ENCODE assay signal across 8 cellular contexts in genomic region chr3:50235716-50236483, GRCh38. TPM values are rescaled to one million over a fixed set of nuclear protein-coding genes. Genes with fewer than 3 reads are reported as not detected.
DNase-seq lines count a peak whose midpoint lies in the region; ATAC-seq and TF ChIP-seq lines count a peak whose summit lies in the region.

TSS of gene GNAI2 (plus strand) at chr3:50236204. CDS start at chr3:50236336, 132 bp downstream.

- CTCF ChIA-PET in CD8-positive, alpha-beta memory T cell (lab: Charles Lee): interaction anchor here (0.5 to 15.9 kb wide), 11 partner anchors 8 to 249 kb away, joined by 3 to 241 read pairs (median 7); partner anchors contain the start of gene RASSF1

- no peaks in the 10 kb centered on the region for H3K27me3 Mint-ChIP-seq in CD8-positive, alpha-beta memory T cell

- peak; percentile 98 to 99 (median 99) for DNase-seq in CD8-positive, alpha-beta memory T cell
- DNase-seq in HS-5 (ENCODE audit: low read depth) (peak; percentile 89), lung (ENCODE audit: low spot score) (peak; percentile 99)
- DNase-seq in NK-92 treated with Interleukin-12 subunit alpha and Interleukin-12 subunit beta, amount 100 ng/mL, for 24 hours (lab: John Stamatoyannopoulos, UW): peak; percentile 97
- peak; percentile 98 for DNase-seq in activated CD8-positive, alpha-beta memory T cell treated with anti-CD3 and anti-CD28 coated beads for 24 hours
- DNase-seq in effector CD4-positive, alpha-beta T cell: peak; percentile 97
- DNase-seq in stimulated activated CD4-positive, alpha-beta T cell treated with anti-CD3 and anti-CD28 coated beads, TNF-alpha, amount 100 ng/mL, for 4 hours (ENCODE audit: low read depth in 3 of 3): peak; percentile 98

- peaks cover 0 to 35% (median 1%) of the 10 kb centered on the region in 3 donors for H3K36me3 Mint-ChIP-seq in CD8-positive, alpha-beta memory T cell

- ATAC-seq in GM19468 (IDR thresholded peaks at IDR 0.05; ENCODE audit: extremely low read depth, unreplicated experiment) (peak; percentile 81), lung (ENCODE audit: insufficient read depth, low FRiP score) (peak; percentile 95)

- peak within 1 kb of the TSS; percentile 71 for H3K27ac ChIP-seq in CD8-positive, alpha-beta memory T cell (ENCODE audit: low read depth, low read length)
- H3K27ac ChIP-seq in lung (ENCODE audit: low read depth in 1 of 2, low read length in 1 of 2): peak within 1 kb of the TSS; percentile 95 to 97

- H3K4me3 ChIP-seq in CD8-positive, alpha-beta memory T cell (ENCODE audit: low read length): peak within 1 kb of the TSS; percentile 99
- peak within 1 kb of the TSS; percentile 88 for H3K4me3 ChIP-seq in lung

- peaks cover 37% of the 10 kb centered on the region for H3K4me1 ChIP-seq in CD8-positive, alpha-beta memory T cell (ENCODE audit: insufficient read depth, low read length)
- peaks cover 4 to 13% of the 10 kb centered on the region in 2 donors for H3K4me1 ChIP-seq in lung (ENCODE audit: control insufficient read depth in 2 of 2, insufficient read depth in 2 of 2, low read length in 2 of 2)

- no peaks in the 10 kb centered on the region for H3K27me3 ChIP-seq in CD8-positive, alpha-beta memory T cell (ENCODE audit: insufficient read depth, low read length, poor library complexity, severe bottlenecking)
- H3K27me3 ChIP-seq in lung (ENCODE audit: control insufficient read depth, insufficient read depth): no peaks in the 10 kb centered on the region

- POLR2A ChIA-PET in CD8-positive, alpha-beta memory T cell (lab: Charles Lee): interaction anchor here (0.6 to 3.0 kb wide), 11 partner anchors 8 to 1679 kb away, joined by 3 to 35 read pairs (median 5); partner anchors contain the start of genes C3orf18, IFRD2, LSMEM2 and QRICH1

- TF ChIP-seq CTCF in lung (IDR thresholded peaks at IDR 0.05; ENCODE audit: control extremely low read depth, extremely low read depth): no peak

- peak within 1 kb of the TSS; percentile 93 to 99 (median 96) for H3K27ac Mint-ChIP-seq in CD8-positive, alpha-beta memory T cell

- H3K4me3 Mint-ChIP-seq in CD8-positive, alpha-beta memory T cell: peak within 1 kb of the TSS; percentile 87 to 99 (median 98)

- 1% methylated on average over 73 to 75 of the region's 75 CpGs for WGBS in lung, 2 donors

- peaks cover 13% of the 10 kb centered on the region for H3K36me3 ChIP-seq in CD8-positive, alpha-beta memory T cell (ENCODE audit: insufficient read depth, low read length)
- H3K36me3 ChIP-seq in lung (ENCODE audit: control insufficient read depth in 2 of 2, insufficient read depth in 2 of 2, low read length in 2 of 2): peaks cover 0 to 5% of the 10 kb centered on the region in 2 donors

- no peaks in the 10 kb centered on the region for H3K9me3 Mint-ChIP-seq in CD8-positive, alpha-beta memory T cell

- peaks cover 28 to 35% (median 33%) of the 10 kb centered on the region in 3 donors for H3K4me1 Mint-ChIP-seq in CD8-positive, alpha-beta memory T cell

- H3K9me3 ChIP-seq in CD8-positive, alpha-beta memory T cell (ENCODE audit: low read length): no peaks in the 10 kb centered on the region
- no peaks in the 10 kb centered on the region for H3K9me3 ChIP-seq in lung (ENCODE audit: control insufficient read depth in 2 of 2, insufficient read depth in 1 of 2, low read length in 1 of 2)

RNA-seq across cellular contexts. Expression of gene GNAI2, which starts in this region (rescaled TPM):
- total RNA-seq in CD8-positive, alpha-beta memory T cell: 100 to 1,000 TPM; 259 to 265 TPM
- 665 TPM for polyA plus RNA-seq in CD8-positive, alpha-beta memory T cell
- total RNA-seq in lung: 100 to 1,000 TPM; 224 to 332 TPM
- 100 to 1,000 TPM; 217 to 364 TPM for polyA plus RNA-seq in lung

Comparison
In these comparisons a context has a peak if more than half of its experiments do, and no peak if none do; other contexts are left out.
1. Peak in every context shown above with its lines: DNase-seq, ATAC-seq, H3K4me3 ChIP-seq and H3K27ac ChIP-seq.